In the genomic region with DNA sequence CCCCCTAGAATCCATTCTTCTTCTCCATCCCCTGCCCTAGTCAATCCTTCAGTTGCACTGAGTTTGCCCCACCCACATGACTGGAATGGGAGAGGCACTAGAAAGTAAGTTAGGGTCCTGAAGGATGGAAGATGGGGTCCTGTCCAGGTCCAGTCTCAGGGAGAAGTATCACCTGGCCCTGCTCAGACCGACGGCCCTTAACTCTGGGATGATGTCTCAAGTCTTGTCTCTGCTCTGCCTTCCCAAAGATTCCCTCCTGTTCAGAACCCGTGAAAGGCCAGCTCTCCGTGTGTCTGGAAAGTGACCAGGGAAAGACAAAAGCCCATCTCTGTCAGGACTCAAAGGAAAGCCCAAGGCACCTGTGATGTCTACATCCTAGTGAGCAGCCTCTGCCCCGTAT, we compare ENCODE assay signal across 18 cellular contexts.
"Had no signal": no experiment of that assay in that cellular context is flagged by ENCODE, and none has a peak within 500 bp of the region (broad histone marks: within the 10 kb centered on the region; RNA-seq: fewer than 3 reads in every experiment).

No MANE protein-coding gene starts in this region.

- H3K27me3 ChIP-seq: hepatocyte, upper lobe of left lung, vagina had no signal

- H3K4me1 ChIP-seq: foreskin keratinocyte, left ventricle myocardium inferior, lower lobe of right lung, upper lobe of left lung, vagina had no signal

- H3K27ac ChIP-seq: foreskin keratinocyte, hepatocyte, left ventricle myocardium inferior, lower lobe of right lung, upper lobe of left lung, vagina had no signal

- H3K4me3 Mint-ChIP-seq: nephron; stimulated activated naive B cell treated with anti-CD40 and anti-IgM and Interleukin-4, amounts not matched to agents 10 μg/mL and 1 μg/mL and 100 μg/mL, for 72 hours; stimulated activated naive CD8-positive, alpha-beta T cell treated with anti-CD3 and anti-CD28 coated beads, Interleukin-15, amount 100 ng/mL, for 72 hours had no signal

- H3K27ac Mint-ChIP-seq: naive B cell; nephron; stimulated activated naive B cell treated with anti-CD40 and anti-IgM and Interleukin-4, amounts not matched to agents 10 μg/mL and 1 μg/mL and 100 μg/mL, for 72 hours had no signal

- DNase-seq: dermis blood vessel endothelial cell; erythroblast; foreskin keratinocyte; kidney; left cardiac atrium; left ventricle myocardium inferior; lower lobe of right lung; mesenchymal stem cell; naive B cell; stimulated activated CD4-positive, alpha-beta T cell treated with anti-CD3 and anti-CD28 coated beads, Interleukin-2, amount 100 ng/mL, for 24 hours; stimulated activated CD4-positive, alpha-beta T cell treated with anti-CD3 and anti-CD28 coated beads, Interleukin-4, amount 100 ng/mL, for 4 hours; stimulated activated naive B cell treated with anti-CD40 and anti-IgM and Interleukin-4, amounts not matched to agents 10 μg/mL and 1 μg/mL and 100 μg/mL, for 72 hours; stimulated activated naive CD8-positive, alpha-beta T cell treated with anti-CD3 and anti-CD28 coated beads, Interleukin-15, amount 100 ng/mL, for 72 hours; substantia nigra; upper lobe of left lung had no signal

- H3K9me3 ChIP-seq: upper lobe of left lung, vagina had no signal

- H3K4me1 Mint-ChIP-seq: naive B cell; nephron; stimulated activated naive B cell treated with anti-CD40 and anti-IgM and Interleukin-4, amounts not matched to agents 10 μg/mL and 1 μg/mL and 100 μg/mL, for 72 hours; stimulated activated naive CD8-positive, alpha-beta T cell treated with anti-CD3 and anti-CD28 coated beads, Interleukin-15, amount 100 ng/mL, for 72 hours had no signal

- H3K36me3 ChIP-seq: left ventricle myocardium inferior, lower lobe of right lung, upper lobe of left lung, vagina had no signal

- H3K4me3 ChIP-seq: hepatocyte, left ventricle myocardium inferior, lower lobe of right lung, upper lobe of left lung, vagina had no signal
